Comparison of ENCODE assay signal across 8 cellular contexts in the genomic region with DNA sequence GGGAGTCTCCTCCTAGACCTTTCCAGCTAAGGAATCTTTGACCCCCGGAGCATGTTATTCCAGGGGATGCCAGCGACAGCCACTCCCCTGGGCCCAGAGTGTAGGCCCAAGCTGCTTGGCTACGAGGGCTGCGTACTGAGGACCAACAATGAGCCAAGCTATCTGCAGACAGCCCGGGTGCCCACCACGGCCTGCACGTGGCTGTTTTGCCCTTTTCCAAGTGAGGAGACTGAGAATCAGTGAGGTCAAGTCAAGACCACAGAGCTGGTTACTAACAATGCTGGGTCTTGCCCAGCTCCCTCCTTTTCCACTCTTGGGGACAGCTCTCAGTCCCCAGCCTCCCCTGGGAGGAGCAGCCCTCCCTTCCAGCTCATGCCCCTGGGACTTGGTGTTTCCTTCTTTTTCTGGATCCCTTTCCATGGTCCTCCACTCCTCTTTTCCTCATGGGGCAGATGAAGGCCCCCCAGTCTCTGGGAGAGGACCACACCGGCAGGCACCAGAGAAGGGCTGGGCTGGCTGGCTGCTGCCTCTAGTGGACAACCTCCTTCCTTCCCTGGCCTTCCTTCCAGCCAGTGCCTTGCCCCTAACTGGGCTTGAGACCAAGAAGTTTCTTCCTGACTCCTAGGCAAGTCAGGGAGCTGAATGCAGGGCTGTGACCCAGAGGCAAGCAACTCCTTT. TPM values are rescaled to one million over a fixed set of nuclear protein-coding genes. Genes with fewer than 3 reads are reported as not detected.
DNase-seq lines count a peak whose midpoint lies in the region; ATAC-seq and TF ChIP-seq lines count a peak whose summit lies in the region.

No MANE protein-coding gene starts in this region.

- H3K9me3 ChIP-seq in MG63: no peaks in the 10 kb centered on the region

- H3K27me3 Mint-ChIP-seq in Calu3 (ENCODE audit: unreplicated experiment): no peaks in the 10 kb centered on the region

- no peaks in the 10 kb centered on the region for H3K9me3 Mint-ChIP-seq in Calu3 (ENCODE audit: low read depth, unreplicated experiment)

- peak; percentile 70 for ATAC-seq in omental fat pad (ENCODE audit: low FRiP score)
- ATAC-seq in GM21737 (IDR thresholded peaks at IDR 0.05; ENCODE audit: unreplicated experiment): no peak

- CTCF ChIA-PET in Calu3 (lab: Charles Lee): interaction anchor here (1.1 to 4.1 kb wide), 3 partner anchors 8 to 15 kb away, joined by 3 to 34 read pairs (median 4); no protein-coding TSS in a partner anchor

- TSS peak; percentile 35 for BruUV-seq in Calu3 (replicated peaks; lab: Mats Ljungman, UMichigan)

- intact Hi-C loops in Calu3 (cut with micrococcal nuclease; ENCODE audit: unreplicated experiment): no loop called here

- H3K36me3 ChIP-seq in MG63: no peaks in the 10 kb centered on the region

- TF ChIP-seq CTCF in Calu3 (IDR thresholded peaks at IDR 0.05; ENCODE audit: unreplicated experiment) (peak; percentile 61), fibroblast of pulmonary artery (IDR thresholded peaks at IDR 0.05; ENCODE audit: low read length, missing control alignments) (peak; percentile 76), omental fat pad (IDR thresholded peaks at IDR 0.05) (no peak)

- peak overlapping the region; percentile 87 for H3K27ac Mint-ChIP-seq in Calu3 (ENCODE audit: unreplicated experiment)

- peaks cover 42% of the 10 kb centered on the region for H3K4me1 Mint-ChIP-seq in Calu3 (ENCODE audit: low read depth, unreplicated experiment)

- no peaks in the 10 kb centered on the region for H3K27me3 ChIP-seq in MG63

- peak; percentile 67 for DNase-seq in Calu3
- DNase-seq in MG63: peak; percentile 79
- peak; percentile 74 for DNase-seq in fibroblast of pulmonary artery (ENCODE audit: low read depth)
- DNase-seq in omental fat pad (ENCODE audit: low spot score): no peak
- no peak for DNase-seq in ureter (ENCODE audit: low spot score)
- no peak for DNase-seq in stimulated activated CD8-positive, alpha-beta memory T cell treated with anti-CD3 and anti-CD28 coated beads, Interleukin-4, amount 100 ng/mL, for 48 hours
- no peak for DNase-seq in stimulated activated CD4-positive, alpha-beta T cell treated with anti-CD3 and anti-CD28 coated beads, Interleukin-4, amount 100 ng/mL, for 1 hour

- H3K36me3 Mint-ChIP-seq in Calu3 (ENCODE audit: insufficient read depth, unreplicated experiment): peaks cover 43% of the 10 kb centered on the region

- H3K4me3 ChIP-seq in MG63 (no peak overlapping the region), fibroblast of pulmonary artery (replicated peaks; ENCODE audit: low read depth, low read length) (peak overlapping the region; percentile 43)

- peak overlapping the region; percentile 84 for H3K4me3 Mint-ChIP-seq in Calu3 (ENCODE audit: low read depth, unreplicated experiment)

RNA-seq across cellular contexts. Expression of a gene that starts 0.6 kb away (rescaled TPM):
- total RNA-seq in Calu3 (2022): 51.5 and 72.6 TPM in 2 replicates
- not detected in 2 replicates for total RNA-seq in MG63 (2014; rRNA removed; shearing (Covaris generic); ENCODE audit: low replicate concordance)
- total RNA-seq in omental fat pad: 10 to 100 TPM in 3 of 4 donors, 1 to 10 TPM in 1; 6.7 to 38.5 (median 17.1) TPM
- 31.6 TPM for total RNA-seq in ureter

Comparison
In these comparisons a context has a peak if more than half of its experiments do, and no peak if none do; other contexts are left out.
1. DNase-seq: peak in Calu3 (single experiment), MG63 (single experiment) and fibroblast of pulmonary artery (single experiment); none in omental fat pad (single experiment), ureter (single experiment), stimulated activated CD8-positive, alpha-beta memory T cell treated with anti-CD3 and anti-CD28 coated beads, Interleukin-4, amount 100 ng/mL, for 48 hours (single experiment) and stimulated activated CD4-positive, alpha-beta T cell treated with anti-CD3 and anti-CD28 coated beads, Interleukin-4, amount 100 ng/mL, for 1 hour (single experiment).
2. CTCF ChIP-seq: peak in Calu3 (single experiment) and fibroblast of pulmonary artery (single experiment); none in omental fat pad (0 of 3).